ENCODE assay signal across 22 cellular contexts in the genomic region with DNA sequence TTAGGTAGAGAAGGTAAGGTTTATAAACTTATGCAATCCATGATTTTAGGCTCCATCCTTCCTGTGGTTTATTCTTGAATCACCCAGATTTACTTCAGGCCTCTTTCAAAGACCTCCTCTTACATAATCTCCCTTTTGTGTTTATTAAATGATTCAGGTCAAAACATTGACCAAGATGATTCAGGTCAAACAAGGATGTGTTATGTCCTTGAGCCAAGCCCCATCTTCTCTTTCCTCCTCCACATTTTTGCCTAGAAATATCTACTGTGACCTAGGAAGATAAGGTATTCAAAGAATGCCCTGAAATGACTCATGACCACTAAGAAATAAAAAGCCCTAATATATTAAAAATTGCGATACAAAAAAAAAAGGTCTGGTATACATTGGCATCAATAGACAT. TPM values are rescaled to one million over a fixed set of nuclear protein-coding genes. Genes with fewer than 3 reads are reported as not detected.
A peak's percentile ranks its signal among the peaks of the same experiment; 100 is the strongest.
DNase-seq lines count a peak whose midpoint lies in the region; ATAC-seq and TF ChIP-seq lines count a peak whose summit lies in the region.
"Had no signal": no experiment of that assay in that cellular context is flagged by ENCODE, and none has a peak within 500 bp of the region (broad histone marks: within the 10 kb centered on the region; RNA-seq: fewer than 3 reads in every experiment).

No MANE protein-coding gene starts in this region.

- H3K4me1 ChIP-seq in GM23338 (ENCODE audit: insufficient read depth): no peaks in the 10 kb centered on the region
- H3K4me1 ChIP-seq: gastrocnemius medialis, uterus had no signal

- H3K4me3 Mint-ChIP-seq in HFFc6 (no peak overlapping the region), GM23338 (no peak overlapping the region), mesothelial cell of epicardium (no peak overlapping the region)
- H3K4me3 Mint-ChIP-seq: CD4-positive, alpha-beta memory T cell; natural killer cell had no signal

- H3K27me3 ChIP-seq in GM23338 (ENCODE audit: insufficient read depth): no peaks in the 10 kb centered on the region
- H3K27me3 ChIP-seq: gastrocnemius medialis, uterus had no signal

- no peaks in the 10 kb centered on the region for H4K20me1 ChIP-seq in GM23338 (replicated peaks; ENCODE audit: insufficient read depth)

- H2AFZ ChIP-seq in GM23338: no peak overlapping the region

- TF ChIP-seq CTCF in HFFc6 (IDR thresholded peaks at IDR 0.05): no peak
- TF ChIP-seq CTCF in fibroblast of the aortic adventitia (IDR thresholded peaks at IDR 0.05; ENCODE audit: insufficient read depth, low read length): no peak
- TF ChIP-seq CTCF in GM23338 (conservative IDR thresholded peaks at IDR 0.05; ENCODE audit: low read depth in 2 of 2): no peak
- no peak for TF ChIP-seq CTCF in mesothelial cell of epicardium (IDR thresholded peaks at IDR 0.05; ENCODE audit: unreplicated experiment)

- peak overlapping the region; percentile 34; the same call in 1 of the 2 replicates for H3K27ac Mint-ChIP-seq in HFFc6
- no peak overlapping the region for H3K27ac Mint-ChIP-seq in GM23338
- no peak overlapping the region for H3K27ac Mint-ChIP-seq in mesothelial cell of epicardium
- H3K27ac Mint-ChIP-seq: activated naive CD4-positive, alpha-beta T cell treated with anti-CD3 and anti-CD28 coated beads, Interleukin-2, amount 50 U/mL, for 72 hours; CD4-positive, alpha-beta memory T cell; natural killer cell; progenitor cell of endocrine pancreas had no signal

- no peaks in the 10 kb centered on the region for H3K79me2 ChIP-seq in GM23338 (replicated peaks; ENCODE audit: insufficient read depth)

- H3K4me1 Mint-ChIP-seq in HFFc6 (ENCODE audit: low read depth): peaks cover 18% of the 10 kb centered on the region; the same call in 1 of the 2 replicates
- H3K4me1 Mint-ChIP-seq in GM23338: no peaks in the 10 kb centered on the region
- no peaks in the 10 kb centered on the region for H3K4me1 Mint-ChIP-seq in mesothelial cell of epicardium
- H3K4me1 Mint-ChIP-seq: CD4-positive, alpha-beta memory T cell; natural killer cell had no signal

- H3K36me3 Mint-ChIP-seq in HFFc6 (ENCODE audit: low read depth) (no peaks in the 10 kb centered on the region; the same call in 1 of the 2 replicates), GM23338 (ENCODE audit: low read depth) (no peaks in the 10 kb centered on the region), mesothelial cell of epicardium (no peaks in the 10 kb centered on the region)
- H3K36me3 Mint-ChIP-seq: activated naive CD4-positive, alpha-beta T cell treated with anti-CD3 and anti-CD28 coated beads, Interleukin-2, amount 50 U/mL, for 72 hours; CD4-positive, alpha-beta memory T cell; natural killer cell had no signal

- H3K4me2 ChIP-seq in GM23338: no peak overlapping the region

- ATAC-seq in HG02623 (IDR thresholded peaks at IDR 0.05; ENCODE audit: unreplicated experiment) (no peak), GM23338 (no peak)
- ATAC-seq: activated naive CD4-positive, alpha-beta T cell treated with anti-CD3 and anti-CD28 coated beads, Interleukin-2, amount 50 U/mL, for 72 hours; gastrocnemius medialis; natural killer cell had no signal

- H3K4me3 ChIP-seq in fibroblast of the aortic adventitia (ENCODE audit: low read depth, low read length) (no peak overlapping the region), GM23338 (no peak overlapping the region)
- H3K4me3 ChIP-seq: gastrocnemius medialis, uterus had no signal

- H3F3A ChIP-seq in GM23338 (replicated peaks; ENCODE audit: low read depth): no peaks in the 10 kb centered on the region

- no peaks in the 10 kb centered on the region for H3K36me3 ChIP-seq in GM23338 (ENCODE audit: insufficient read depth)
- H3K36me3 ChIP-seq: gastrocnemius medialis, uterus had no signal

- H3K9me3 Mint-ChIP-seq in HFFc6 (peaks cover 5% of the 10 kb centered on the region; the same call in 1 of the 2 replicates), GM23338 (peaks cover 16% of the 10 kb centered on the region), mesothelial cell of epicardium (no peaks in the 10 kb centered on the region)

- peak; percentile 76 for DNase-seq in A172 (ENCODE audit: low spot score)
- peak; percentile 50 for DNase-seq in HFFc6
- peak; percentile 5 to 22 for DNase-seq in SW 1271 (lab: John Stamatoyannopoulos, UW)
- DNase-seq in fibroblast of the aortic adventitia (ENCODE audit: low read depth): peak; percentile 60
- no peak for DNase-seq in activated naive CD4-positive, alpha-beta T cell treated with Interleukin-2 at 50 U/mL for 16 hours
- no peak for DNase-seq in GM23338 (ENCODE audit: low spot score)
- DNase-seq in mesothelial cell of epicardium (ENCODE audit: low spot score in 2 of 2, unreplicated experiment in 2 of 2): no peak
- DNase-seq: activated CD4-positive, alpha-beta T cell treated with anti-CD3 and anti-CD28 coated beads, Interleukin-2, amount 50 U/mL, for 4 hours; activated T-cell treated with anti-CD3 and anti-CD28 coated beads, Interleukin-2, amount 50 U/mL, for 1 hour; caudate nucleus; CD4-positive, alpha-beta memory T cell; effector memory CD4-positive, alpha-beta T cell; gastrocnemius medialis; GOT3; natural killer cell; NCI-H2029; NCI-H526; stimulated activated CD4-positive, alpha-beta T cell treated with anti-CD3 and anti-CD28 coated beads, Interleukin-15, amount 100 ng/mL, for 24 hours; uterus had no signal

- H3K27me3 Mint-ChIP-seq in HFFc6 (ENCODE audit: insufficient read depth) (peaks cover 3% of the 10 kb centered on the region; the same call in 1 of the 2 replicates), GM23338 (ENCODE audit: insufficient read depth, low read depth, poor library complexity) (peaks cover 1% of the 10 kb centered on the region), mesothelial cell of epicardium (ENCODE audit: low read depth) (peaks cover 14% of the 10 kb centered on the region)

- H3K9me2 ChIP-seq in GM23338 (ENCODE audit: insufficient read depth): no peaks in the 10 kb centered on the region

- H3K27ac ChIP-seq in GM23338 (ENCODE audit: low read depth): no peak overlapping the region
- H3K27ac ChIP-seq: gastrocnemius medialis, uterus had no signal

TF ChIP-seq in GM23338, 12 proteins besides CTCF, POLR2A, EP300 and RAD21 (continues in another document):
- no peak for TF ChIP-seq ZNF114 (CRISPR knock-in tag; IDR thresholded peaks at IDR 0.05)
- TF ChIP-seq ZNF331 (CRISPR knock-in tag; IDR thresholded peaks at IDR 0.05; ENCODE audit: low read depth): no peak
- no peak for TF ChIP-seq POLR2AphosphoS5 (IDR thresholded peaks at IDR 0.05; ENCODE audit: low read depth)
- TF ChIP-seq, protein P1, sequence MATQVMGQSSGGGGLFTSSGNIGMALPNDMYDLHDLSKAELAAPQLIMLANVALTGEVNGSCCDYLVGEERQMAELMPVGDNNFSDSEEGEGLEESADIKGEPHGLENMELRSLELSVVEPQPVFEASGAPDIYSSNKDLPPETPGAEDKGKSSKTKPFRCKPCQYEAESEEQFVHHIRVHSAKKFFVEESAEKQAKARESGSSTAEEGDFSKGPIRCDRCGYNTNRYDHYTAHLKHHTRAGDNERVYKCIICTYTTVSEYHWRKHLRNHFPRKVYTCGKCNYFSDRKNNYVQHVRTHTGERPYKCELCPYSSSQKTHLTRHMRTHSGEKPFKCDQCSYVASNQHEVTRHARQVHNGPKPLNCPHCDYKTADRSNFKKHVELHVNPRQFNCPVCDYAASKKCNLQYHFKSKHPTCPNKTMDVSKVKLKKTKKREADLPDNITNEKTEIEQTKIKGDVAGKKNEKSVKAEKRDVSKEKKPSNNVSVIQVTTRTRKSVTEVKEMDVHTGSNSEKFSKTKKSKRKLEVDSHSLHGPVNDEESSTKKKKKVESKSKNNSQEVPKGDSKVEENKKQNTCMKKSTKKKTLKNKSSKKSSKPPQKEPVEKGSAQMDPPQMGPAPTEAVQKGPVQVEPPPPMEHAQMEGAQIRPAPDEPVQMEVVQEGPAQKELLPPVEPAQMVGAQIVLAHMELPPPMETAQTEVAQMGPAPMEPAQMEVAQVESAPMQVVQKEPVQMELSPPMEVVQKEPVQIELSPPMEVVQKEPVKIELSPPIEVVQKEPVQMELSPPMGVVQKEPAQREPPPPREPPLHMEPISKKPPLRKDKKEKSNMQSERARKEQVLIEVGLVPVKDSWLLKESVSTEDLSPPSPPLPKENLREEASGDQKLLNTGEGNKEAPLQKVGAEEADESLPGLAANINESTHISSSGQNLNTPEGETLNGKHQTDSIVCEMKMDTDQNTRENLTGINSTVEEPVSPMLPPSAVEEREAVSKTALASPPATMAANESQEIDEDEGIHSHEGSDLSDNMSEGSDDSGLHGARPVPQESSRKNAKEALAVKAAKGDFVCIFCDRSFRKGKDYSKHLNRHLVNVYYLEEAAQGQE (IDR thresholded peaks at IDR 0.05; ENCODE audit: unreplicated experiment): no peak
- no peak for TF ChIP-seq NANOG (IDR thresholded peaks at IDR 0.05; ENCODE audit: borderline replicate concordance)
- TF ChIP-seq, protein P2, sequence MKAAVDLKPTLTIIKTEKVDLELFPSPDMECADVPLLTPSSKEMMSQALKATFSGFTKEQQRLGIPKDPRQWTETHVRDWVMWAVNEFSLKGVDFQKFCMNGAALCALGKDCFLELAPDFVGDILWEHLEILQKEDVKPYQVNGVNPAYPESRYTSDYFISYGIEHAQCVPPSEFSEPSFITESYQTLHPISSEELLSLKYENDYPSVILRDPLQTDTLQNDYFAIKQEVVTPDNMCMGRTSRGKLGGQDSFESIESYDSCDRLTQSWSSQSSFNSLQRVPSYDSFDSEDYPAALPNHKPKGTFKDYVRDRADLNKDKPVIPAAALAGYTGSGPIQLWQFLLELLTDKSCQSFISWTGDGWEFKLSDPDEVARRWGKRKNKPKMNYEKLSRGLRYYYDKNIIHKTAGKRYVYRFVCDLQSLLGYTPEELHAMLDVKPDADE (IDR thresholded peaks at IDR 0.05): no peak
- no peak for TF ChIP-seq STAT1 (IDR thresholded peaks at IDR 0.05; ENCODE audit: unreplicated experiment)
- TF ChIP-seq EZH2phosphoT487 (IDR thresholded peaks at IDR 0.05; ENCODE audit: unreplicated experiment): no peak
- no peak for TF ChIP-seq JUNB (IDR thresholded peaks at IDR 0.05; ENCODE audit: unreplicated experiment)
- no peak for TF ChIP-seq EZH2 (IDR thresholded peaks at IDR 0.05; ENCODE audit: low read depth, unreplicated experiment)

RNA-seq across cellular contexts. Expression of a gene that starts 31.8 kb away (rescaled TPM):
- total RNA-seq in A172 (2014; rRNA removed; shearing (Covaris generic)): 11.6 and 18.5 TPM in 2 replicates
- total RNA-seq in HFFc6 (2021; fragmentation: NEBNext Ultra II Directional; extraction: Animal tissue kit (Norgen Biotek cat#: 25700)): 10 to 100 TPM in 2 of 6 experiments, 1 to 10 TPM in 4; 1.7 to 18.5 (median 2.7) TPM
- 4.8 and 16.8 TPM in 2 replicates for total RNA-seq in fibroblast of the aortic adventitia (ENCODE audit: low replicate concordance)
- 0.17 and 0.27 TPM in 2 replicates for total RNA-seq in GM23338 (2014; rRNA removed; shearing (Covaris generic))
- polyA plus RNA-seq in GM23338 (2016; fragmentation: Nextera tagmentation; extraction: Ambion mirVana): 0.06 TPM in 1 of 2 replicates, not detected in the other
- 0.66 to 1.7 TPM (median 0.78 TPM) in 3 replicates for total RNA-seq in mesothelial cell of epicardium
- total RNA-seq: activated naive CD4-positive, alpha-beta T cell treated with anti-CD3 and anti-CD28 coated beads, Interleukin-2, amount 50 U/mL, for 72 hours; progenitor cell of endocrine pancreas had no signal

Comparison
In these comparisons a context has a peak if more than half of its experiments do, and no peak if none do; other contexts are left out.
1. DNase-seq: peak in A172 (single experiment), HFFc6 (single experiment), SW 1271 (2 of 2) and fibroblast of the aortic adventitia (single experiment); none in activated naive CD4-positive, alpha-beta T cell treated with Interleukin-2 at 50 U/mL for 16 hours (single experiment), GM23338 (single experiment) and mesothelial cell of epicardium (0 of 2).